10 cellular contexts compared by ENCODE assay signal in the genomic region with DNA sequence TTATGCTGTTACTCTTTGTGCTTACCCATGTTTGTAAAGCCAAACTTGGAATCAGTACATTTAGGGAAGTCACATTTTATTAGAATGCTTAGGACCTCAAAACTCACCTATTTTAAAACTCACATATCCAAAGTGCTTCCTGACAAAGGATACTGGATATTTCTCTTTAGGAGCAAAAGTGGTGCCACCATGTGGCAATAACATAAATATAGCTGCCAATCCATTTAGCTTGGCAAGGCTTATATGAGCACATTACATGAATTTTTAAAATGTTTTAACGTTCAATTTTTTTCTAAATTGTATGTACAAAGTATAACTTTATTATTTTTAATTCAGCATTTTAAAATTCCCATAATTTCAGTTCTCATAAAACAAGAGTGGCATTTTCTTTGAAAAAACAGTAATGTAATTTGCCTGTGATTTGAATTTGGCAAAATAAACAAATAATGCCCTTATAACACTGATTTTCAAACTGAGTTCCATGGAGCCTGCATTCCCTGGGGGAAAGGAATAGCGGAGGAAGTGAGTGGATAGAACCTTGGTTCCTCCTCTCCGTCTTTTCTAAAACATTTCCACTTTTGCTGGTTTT.
DNase-seq lines count a peak whose midpoint lies in the region; ATAC-seq and TF ChIP-seq lines count a peak whose summit lies in the region.
"Had no signal": no experiment of that assay in that cellular context is flagged by ENCODE, and none has a peak within 500 bp of the region (broad histone marks: within the 10 kb centered on the region; RNA-seq: fewer than 3 reads in every experiment).

No MANE protein-coding gene starts in this region.

- H3K4me3 Mint-ChIP-seq in endodermal cell: no peak overlapping the region
- no peak overlapping the region for H3K4me3 Mint-ChIP-seq in activated naive CD4-positive, alpha-beta T cell treated with anti-CD3 and anti-CD28 coated beads for 36 hours

- no peak overlapping the region for H3K4me3 ChIP-seq in endodermal cell (ENCODE audit: low read length)

- H3K9me3 Mint-ChIP-seq in endodermal cell: no peaks in the 10 kb centered on the region
- no peaks in the 10 kb centered on the region for H3K9me3 Mint-ChIP-seq in activated naive CD4-positive, alpha-beta T cell treated with anti-CD3 and anti-CD28 coated beads for 36 hours

- H3K27me3 ChIP-seq in endodermal cell (ENCODE audit: control insufficient read depth, insufficient read depth, low read length, poor library complexity, severe bottlenecking): no peaks in the 10 kb centered on the region

- CTCF ChIA-PET in activated naive CD4-positive, alpha-beta T cell treated with anti-CD3 and anti-CD28 coated beads for 36 hours (lab: Charles Lee): interaction anchor here (0.6 kb wide), 1 partner anchor 110 kb away, joined by 3 read pairs; no protein-coding TSS in a partner anchor

- no peak for ATAC-seq in HG02981 (IDR thresholded peaks at IDR 0.05; ENCODE audit: unreplicated experiment)

- intact Hi-C loops in activated naive CD4-positive, alpha-beta T cell treated with anti-CD3 and anti-CD28 coated beads for 36 hours (cut with micrococcal nuclease): loop anchor here (2.0 kb wide), 1 partner anchor 214 kb away; no protein-coding TSS in a partner anchor

- 80 to 100% methylated on average over 1 to 3 of the region's 3 CpGs for WGBS in endodermal cell (ENCODE audit: insufficient coverage in 1 of 2, insufficient read length in 1 of 2), 2 experiments

- H3K4me1 Mint-ChIP-seq in endodermal cell: peaks cover 5% of the 10 kb centered on the region
- no peaks in the 10 kb centered on the region for H3K4me1 Mint-ChIP-seq in activated naive CD4-positive, alpha-beta T cell treated with anti-CD3 and anti-CD28 coated beads for 36 hours (ENCODE audit: low read depth)

- H3K9me3 ChIP-seq in endodermal cell (ENCODE audit: control insufficient read depth, low read length): no peaks in the 10 kb centered on the region
- H3K9me3 ChIP-seq: Caco-2 had no signal

- DNase-seq in NCI-H2227 (lab: John Stamatoyannopoulos, UW; ENCODE audit: unreplicated experiment) (peak; percentile 46), NCI-H2227 treated with DMSO at 0.1 percent for 48 hours (lab: John Stamatoyannopoulos, UW) (no peak), NCI-H446 (lab: John Stamatoyannopoulos, UW) (peak; percentile 50 to 78), endodermal cell (no peak), pons (ENCODE audit: low spot score) (peak; percentile 85), UCSD-AML1 (lab: John Stamatoyannopoulos, UW; ENCODE audit: unreplicated experiment) (no peak)
- DNase-seq in activated naive CD4-positive, alpha-beta T cell treated with anti-CD3 and anti-CD28 coated beads for 36 hours: no peak
- DNase-seq: right cardiac atrium had no signal

- no peaks in the 10 kb centered on the region for H3K4me1 ChIP-seq in endodermal cell (ENCODE audit: control insufficient read depth, insufficient read depth, low read length)
- H3K4me1 ChIP-seq: Caco-2 had no signal

- peak; percentile 72 for TF ChIP-seq CTCF in endodermal cell (conservative IDR thresholded peaks at IDR 0.05)

- no peak overlapping the region for H3K27ac Mint-ChIP-seq in endodermal cell
- no peak overlapping the region for H3K27ac Mint-ChIP-seq in activated naive CD4-positive, alpha-beta T cell treated with anti-CD3 and anti-CD28 coated beads for 36 hours

- no peak overlapping the region for H3K9ac ChIP-seq in endodermal cell (ENCODE audit: extremely low read depth, low read length, poor library complexity, severe bottlenecking)

- no peaks in the 10 kb centered on the region for H3K36me3 ChIP-seq in endodermal cell (ENCODE audit: control insufficient read depth, insufficient read depth, low read length)

- H3K27me3 Mint-ChIP-seq in endodermal cell (ENCODE audit: insufficient read depth): no peaks in the 10 kb centered on the region
- H3K27me3 Mint-ChIP-seq in activated naive CD4-positive, alpha-beta T cell treated with anti-CD3 and anti-CD28 coated beads for 36 hours (ENCODE audit: low read depth): no peaks in the 10 kb centered on the region

- H3K27ac ChIP-seq in endodermal cell (ENCODE audit: low read depth, low read length): no peak overlapping the region

- no peaks in the 10 kb centered on the region for H3K36me3 Mint-ChIP-seq in endodermal cell (ENCODE audit: low read depth)
- H3K36me3 Mint-ChIP-seq in activated naive CD4-positive, alpha-beta T cell treated with anti-CD3 and anti-CD28 coated beads for 36 hours (ENCODE audit: low read depth): no peaks in the 10 kb centered on the region

Comparison
In these comparisons a context has a peak if more than half of its experiments do, and no peak if none do; other contexts are left out.
1. DNase-seq: peak in NCI-H2227 (single experiment), NCI-H446 (2 of 2) and pons (single experiment); none in NCI-H2227 treated with DMSO at 0.1 percent for 48 hours (single experiment), endodermal cell (single experiment), UCSD-AML1 (single experiment) and activated naive CD4-positive, alpha-beta T cell treated with anti-CD3 and anti-CD28 coated beads for 36 hours (single experiment).